In genomic region chr7:80284848-80285247, GRCh38 we compare ENCODE assay signal across 2 cellular contexts.
A peak's percentile ranks its signal among the peaks of the same experiment; 100 is the strongest.
TF ChIP-seq lines count a peak whose summit lies in the region.

No MANE protein-coding gene starts in this region.

TF ChIP-seq in IMR-90, 13 proteins besides CTCF, POLR2A, EP300 and RAD21:
- no peak for TF ChIP-seq MXI1 (IDR thresholded peaks at IDR 0.05; ENCODE audit: borderline replicate concordance, low read depth, low read length)
- TF ChIP-seq NFE2L2 (IDR thresholded peaks at IDR 0.05; ENCODE audit: low read depth, low read length): no peak
- TF ChIP-seq BHLHE40 (IDR thresholded peaks at IDR 0.05; ENCODE audit: low read depth, low read length): peak; percentile 46
- peak; percentile 95 for TF ChIP-seq CEBPB (IDR thresholded peaks at IDR 0.05; ENCODE audit: low read depth, low read length)
- TF ChIP-seq, protein P1, sequence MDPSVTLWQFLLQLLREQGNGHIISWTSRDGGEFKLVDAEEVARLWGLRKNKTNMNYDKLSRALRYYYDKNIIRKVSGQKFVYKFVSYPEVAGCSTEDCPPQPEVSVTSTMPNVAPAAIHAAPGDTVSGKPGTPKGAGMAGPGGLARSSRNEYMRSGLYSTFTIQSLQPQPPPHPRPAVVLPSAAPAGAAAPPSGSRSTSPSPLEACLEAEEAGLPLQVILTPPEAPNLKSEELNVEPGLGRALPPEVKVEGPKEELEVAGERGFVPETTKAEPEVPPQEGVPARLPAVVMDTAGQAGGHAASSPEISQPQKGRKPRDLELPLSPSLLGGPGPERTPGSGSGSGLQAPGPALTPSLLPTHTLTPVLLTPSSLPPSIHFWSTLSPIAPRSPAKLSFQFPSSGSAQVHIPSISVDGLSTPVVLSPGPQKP (IDR thresholded peaks at IDR 0.05; ENCODE audit: borderline replicate concordance, low read depth, low read length): no peak
- TF ChIP-seq MAFK (IDR thresholded peaks at IDR 0.05; ENCODE audit: low read depth, low read length): peak; percentile 26; the same call in 1 of the 2 replicates
- TF ChIP-seq, protein P2, sequence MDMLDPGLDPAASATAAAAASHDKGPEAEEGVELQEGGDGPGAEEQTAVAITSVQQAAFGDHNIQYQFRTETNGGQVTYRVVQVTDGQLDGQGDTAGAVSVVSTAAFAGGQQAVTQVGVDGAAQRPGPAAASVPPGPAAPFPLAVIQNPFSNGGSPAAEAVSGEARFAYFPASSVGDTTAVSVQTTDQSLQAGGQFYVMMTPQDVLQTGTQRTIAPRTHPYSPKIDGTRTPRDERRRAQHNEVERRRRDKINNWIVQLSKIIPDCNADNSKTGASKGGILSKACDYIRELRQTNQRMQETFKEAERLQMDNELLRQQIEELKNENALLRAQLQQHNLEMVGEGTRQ (IDR thresholded peaks at IDR 0.05; ENCODE audit: low read depth, low read length): no peak
- TF ChIP-seq RCOR1 (IDR thresholded peaks at IDR 0.05; ENCODE audit: insufficient replicate concordance, low read length): no peak
- no peak for TF ChIP-seq RFX5 (IDR thresholded peaks at IDR 0.05; ENCODE audit: low read depth, low read length)
- peak; percentile 84 for TF ChIP-seq FOS (IDR thresholded peaks at IDR 0.05; ENCODE audit: low read depth, low read length)
- TF ChIP-seq MAZ (IDR thresholded peaks at IDR 0.05; ENCODE audit: borderline replicate concordance, low read depth, low read length): no peak
- no peak for TF ChIP-seq CHD1 (IDR thresholded peaks at IDR 0.05; ENCODE audit: low read depth, low read length)
- TF ChIP-seq SMC3 (IDR thresholded peaks at IDR 0.05; ENCODE audit: low read depth, low read length): no peak

TF ChIP-seq in HepG2, 621 proteins besides CTCF, POLR2A, EP300 and RAD21:
- no peak for TF ChIP-seq KAT8 (CRISPR knock-in tag; IDR thresholded peaks at IDR 0.05)
- no peak for TF ChIP-seq IRX3 (CRISPR knock-in tag; IDR thresholded peaks at IDR 0.05; ENCODE audit: borderline replicate concordance, low read depth)
- TF ChIP-seq WIZ (CRISPR knock-in tag; IDR thresholded peaks at IDR 0.05): no peak
- no peak for TF ChIP-seq KAT7 (CRISPR knock-in tag; IDR thresholded peaks at IDR 0.05; ENCODE audit: borderline replicate concordance)
- TF ChIP-seq REL (CRISPR knock-in tag; conservative IDR thresholded peaks at IDR 0.05): no peak
- TF ChIP-seq XBP1 (CRISPR knock-in tag; IDR thresholded peaks at IDR 0.05): no peak
- TF ChIP-seq POLR2AphosphoS5 (IDR thresholded peaks at IDR 0.05; ENCODE audit: low read depth, low read length): no peak
- TF ChIP-seq RFX3 (CRISPR knock-in tag; IDR thresholded peaks at IDR 0.05): no peak
TF ChIP-seq in HepG2: peak in this region for 0.
